In genomic region chr17:81815646-81815985, GRCh38 we compare ENCODE assay signal across 25 cellular contexts. TPM values are rescaled to one million over a fixed set of nuclear protein-coding genes. Genes with fewer than 3 reads are reported as not detected.
A peak's percentile ranks its signal among the peaks of the same experiment; 100 is the strongest.
DNase-seq lines count a peak whose midpoint lies in the region; ATAC-seq, FAIRE-seq and TF ChIP-seq lines count a peak whose summit lies in the region.
"Had no signal": no experiment of that assay in that cellular context is flagged by ENCODE, and none has a peak within 500 bp of the region (broad histone marks: within the 10 kb centered on the region; RNA-seq: fewer than 3 reads in every experiment).

No MANE protein-coding gene starts in this region.

- FAIRE-seq in HepG2 (lab: Jason Lieb, UNC), result no peak

- POLR2A ChIA-PET in HepG2 (lab: Yijun Ruan, JAX), result interaction anchor here (0.7 to 1.6 kb wide), 13 partner anchors 9 to 180 kb away, joined by 3 to 11 read pairs (median 5); partner anchors contain the start of genes CCDC137, MCRIP1 and P4HB

- H3F3A ChIP-seq in smooth muscle cell (ENCODE audit: low read depth), result no peaks in the 10 kb centered on the region

- 10% methylated on average over 2 of the region's 2 CpGs for WGBS in HepG2 (ENCODE audit: low lambda C conversion rate)
- WGBS in smooth muscle cell (ENCODE audit: low lambda C conversion rate), result 76% methylated on average over 2 of the region's 2 CpGs

- in situ Hi-C loops in HepG2 (cut with HindIII; ENCODE audit: extremely low pct_ligation_motif_present, low pct_unique_long_range_greater_than_20kb), result no loop called here

- DNase-seq in WERI-Rb-1, result no peak
- DNase-seq in HepG2 (ENCODE audit: low spot score), result no peak
- no peak for DNase-seq in smooth muscle cell (lab: John Stamatoyannopoulos, UW; ENCODE audit: unreplicated experiment)
- no peak for DNase-seq in NCI-H774 (lab: John Stamatoyannopoulos, UW)
- DNase-seq: activated B cell treated with CpG ODN at 0.5 μM for 24 hours; activated CD4-positive, alpha-beta memory T cell treated with anti-CD3 and anti-CD28 coated beads, Interleukin-2, amount 10 ng/mL, durations not matched to agents 7 days and 5 days; activated gamma-delta T cell; activated naive CD8-positive, alpha-beta T cell treated with anti-CD3 and anti-CD28 coated beads, Interleukin-2, amount 50 U/mL, for 24 hours; activated T-cell treated with anti-CD3 and anti-CD28 coated beads for 4 hours; CD8-positive, alpha-beta memory T cell; DMS153; effector CD8-positive, alpha-beta T cell; foreskin melanocyte; GDM1; H9; hippocampal formation; NCI-H524 treated with DMSO at 0.1 percent for 48 hours; stimulated activated CD4-positive, alpha-beta T cell treated with anti-CD3 and anti-CD28 coated beads, Interleukin-2, amount 100 ng/mL, for 48 hours; stimulated activated naive B cell treated with anti-CD40 and anti-IgM and Interleukin-4, amounts not matched to agents 10 μg/mL and 1 μg/mL and 100 μg/mL, for 72 hours; T1000; testis had no signal

- H4K20me1 ChIP-seq in HepG2 (ENCODE audit: insufficient read depth, low read length) (no peaks in the 10 kb centered on the region), smooth muscle cell (ENCODE audit: low read depth) (no peaks in the 10 kb centered on the region)

- no TSS peak for BruUV-seq in HepG2 (replicated peaks; lab: Mats Ljungman, UMichigan)

- H3K4me1 ChIP-seq in HepG2 (ENCODE audit: insufficient read depth, low read length) (peaks cover 36% of the 10 kb centered on the region), smooth muscle cell (ENCODE audit: low read depth) (no peaks in the 10 kb centered on the region)
- H3K4me1 ChIP-seq: testis had no signal

- H3K27me3 ChIP-seq in WERI-Rb-1 (ENCODE audit: insufficient read depth, low read depth, severe bottlenecking), result no peaks in the 10 kb centered on the region
- peaks cover 6 to 14% of the 10 kb centered on the region in 2 experiments; a peak in 4 of 5 replicates for H3K27me3 ChIP-seq in HepG2 (ENCODE audit: control insufficient read depth in 1 of 2, insufficient read depth in 2 of 2, low read length in 2 of 2)
- H3K27me3 ChIP-seq in smooth muscle cell (ENCODE audit: low read depth), result no peaks in the 10 kb centered on the region
- H3K27me3 ChIP-seq: testis had no signal

- no peak for TF ChIP-seq EP300 in HepG2 (IDR thresholded peaks at IDR 0.05; ENCODE audit: low read depth in 2 of 2, low read length in 2 of 2)
- no peak for TF ChIP-seq EP300 in HepG2 (CRISPR knock-in tag; IDR thresholded peaks at IDR 0.05; ENCODE audit: borderline replicate concordance)

- no peak; the same call in 2 of the 3 replicates for ATAC-seq in HepG2
- no peak for ATAC-seq in HG03159 (IDR thresholded peaks at IDR 0.05; ENCODE audit: unreplicated experiment)
- ATAC-seq: activated naive CD8-positive, alpha-beta T cell treated with anti-CD3 and anti-CD28 coated beads, Interleukin-2, amount 50 U/mL, for 24 hours; stimulated activated naive B cell treated with anti-CD40 and anti-IgM and Interleukin-4, amounts not matched to agents 10 μg/mL and 1 μg/mL and 100 μg/mL, for 72 hours had no signal

- no peaks in the 10 kb centered on the region for H3K9me3 ChIP-seq in WERI-Rb-1 (ENCODE audit: severe bottlenecking)
- no peaks in the 10 kb centered on the region for H3K9me3 ChIP-seq in HepG2 (ENCODE audit: low read length)
- no peaks in the 10 kb centered on the region for H3K9me3 ChIP-seq in smooth muscle cell (replicated peaks; ENCODE audit: low read depth)
- H3K9me3 ChIP-seq: testis had no signal

- H3K9ac ChIP-seq in HepG2 (ENCODE audit: insufficient read depth, low read depth, low read length) (peak overlapping the region; percentile 24; the same call in 1 of the 2 replicates), smooth muscle cell (ENCODE audit: low read depth) (no peak overlapping the region)

- H3K36me3 ChIP-seq in WERI-Rb-1 (no peaks in the 10 kb centered on the region), HepG2 (replicated peaks in 1 of 2; ENCODE audit: control insufficient read depth in 1 of 2, insufficient read depth in 2 of 2, low read length in 2 of 2) (no peaks in the 10 kb centered on the region), smooth muscle cell (ENCODE audit: low read depth) (no peaks in the 10 kb centered on the region)

- peak overlapping the region; percentile 64 for H2AFZ ChIP-seq in HepG2 (ENCODE audit: low read length)
- H2AFZ ChIP-seq in smooth muscle cell (ENCODE audit: low read depth), result no peak overlapping the region

- no peak for TF ChIP-seq RAD21 in HepG2 (CRISPR knock-in tag; IDR thresholded peaks at IDR 0.05)

- no peak for TF ChIP-seq POLR2A in HepG2 (IDR thresholded peaks at IDR 0.05; ENCODE audit: insufficient read depth in 1 of 2, low read depth in 2 of 2, low read length in 2 of 2)

- H3K79me2 ChIP-seq in HepG2 (ENCODE audit: insufficient read depth, low read length) (no peaks in the 10 kb centered on the region), smooth muscle cell (ENCODE audit: low read depth) (no peaks in the 10 kb centered on the region)

- intact Hi-C loops in HepG2 (cut with micrococcal nuclease; ENCODE audit: unreplicated experiment), result no loop called here

- TF ChIP-seq CTCF in WERI-Rb-1 (IDR thresholded peaks at IDR 0.05; ENCODE audit: low read depth, low read length), result no peak
- TF ChIP-seq CTCF in HepG2 (CRISPR knock-in tag; IDR thresholded peaks at IDR 0.05), result no peak
- no peak for TF ChIP-seq CTCF in smooth muscle cell (IDR thresholded peaks at IDR 0.05; ENCODE audit: borderline replicate concordance, insufficient read depth, poor library complexity, severe bottlenecking)

- H3K4me2 ChIP-seq in HepG2 (ENCODE audit: low read depth, low read length) (peak overlapping the region; percentile 67), smooth muscle cell (no peak overlapping the region)

- H3K4me3 ChIP-seq in WERI-Rb-1 (ENCODE audit: low read depth, low read length) (no peak overlapping the region), HepG2 (replicated peaks in 1 of 3; ENCODE audit: insufficient read depth in 1 of 3, low read depth in 2 of 3, low read length in 3 of 3) (peak overlapping the region in 1 of 3 experiments; percentile 49; a peak in 1 of 6 replicates), smooth muscle cell (no peak overlapping the region)
- H3K4me3 ChIP-seq: lung, testis had no signal

- peak overlapping the region; percentile 79 for H3K27ac ChIP-seq in WERI-Rb-1
- no peak overlapping the region for H3K27ac ChIP-seq in HepG2 (ENCODE audit: extremely low read length, insufficient read depth, low read length)
- no peak overlapping the region for H3K27ac ChIP-seq in smooth muscle cell (ENCODE audit: low read depth)
- H3K27ac ChIP-seq: testis had no signal

- CTCF ChIA-PET in HepG2 (lab: Yijun Ruan, JAX; ENCODE audit: low intra/inter-chr PET ratio, low total read pairs), result no interaction called here

RNA-seq across cellular contexts. Expression of gene GCGR, which starts 11.7 kb away (rescaled TPM):
- total RNA-seq in HepG2 (2016; rRNA removed; fragmentation: Illumina TruSeq; extraction: Trizol) (0.13 TPM in 1 of 2 replicates, not detected in the other), smooth muscle cell (not detected in 2 replicates)
- total RNA-seq in HepG2 (2016; cell fraction: cytosol; rRNA removed; fragmentation: Illumina TruSeq; extraction: Trizol; ENCODE audit: low read depth), result not detected in 2 replicates
- 0.15 TPM in 1 of 2 replicates, not detected in the other for total RNA-seq in HepG2 (2016; cell fraction: insoluble cytoplasmic fraction; rRNA removed; fragmentation: Illumina TruSeq; extraction: Trizol)
- total RNA-seq in HepG2 (2016; cell fraction: membrane; rRNA removed; fragmentation: Illumina TruSeq; extraction: Trizol), result not detected in 2 replicates
- total RNA-seq in HepG2 (2016; cell fraction: nucleus; rRNA removed; fragmentation: Illumina TruSeq; extraction: Trizol), result 0.31 TPM in 1 of 2 replicates, not detected in the other
- polyA plus RNA-seq in HepG2 (2011; rRNA removed) (0.04 and 0.27 TPM in 2 replicates), smooth muscle cell (0.58 TPM in 1 of 2 replicates, not detected in the other)
- 0.10 and 0.12 TPM in 2 replicates for polyA plus RNA-seq in HepG2 (2011; cell fraction: cytosol; rRNA removed)
- polyA plus RNA-seq in HepG2 (2011; cell fraction: nucleus; rRNA removed), result 4.7 and 5.5 TPM in 2 replicates
- 0.07 and 0.27 TPM in 2 replicates for polyA plus RNA-seq in HepG2 (2012)
- polyA plus RNA-seq in HepG2 (2016; cell fraction: cytosol; fragmentation: Illumina TruSeq; extraction: Trizol; ENCODE audit: low read depth), result not detected in 2 replicates
- not detected in 2 replicates for polyA plus RNA-seq in HepG2 (2016; cell fraction: insoluble cytoplasmic fraction; fragmentation: Illumina TruSeq; extraction: Trizol; ENCODE audit: low read depth)
- not detected in 2 replicates for polyA plus RNA-seq in HepG2 (2016; cell fraction: membrane; fragmentation: Illumina TruSeq; extraction: Trizol; ENCODE audit: low read depth)
- polyA plus RNA-seq in HepG2 (2016; cell fraction: nucleus; fragmentation: Illumina TruSeq; extraction: Trizol; ENCODE audit: insufficient read depth, low read depth), result 0.31 and 0.60 TPM in 2 replicates
- polyA minus RNA-seq in HepG2 (2011; rRNA and poly(A)+ RNA removed; ENCODE audit: low replicate concordance), result 0.14 and 0.26 TPM in 2 replicates
- not detected in 2 replicates for polyA minus RNA-seq in HepG2 (2011; cell fraction: cytosol; rRNA and poly(A)+ RNA removed)
- polyA minus RNA-seq in HepG2 (2011; cell fraction: nucleus; rRNA and poly(A)+ RNA removed), result 0.52 and 0.87 TPM in 2 replicates
- total RNA-seq: activated CD4-positive, alpha-beta memory T cell treated with anti-CD3 and anti-CD28 coated beads, Interleukin-2, amount 10 ng/mL, durations not matched to agents 7 days and 5 days; CD8-positive, alpha-beta memory T cell; cerebellum; M059J had no signal
- polyA plus RNA-seq: CD8-positive, alpha-beta memory T cell had no signal

RNA-seq across cellular contexts. Expression of gene MCRIP1, which starts 17.5 kb away (rescaled TPM):
- total RNA-seq in HepG2 (2016; rRNA removed; fragmentation: Illumina TruSeq; extraction: Trizol), result 76.1 and 84.9 TPM in 2 replicates
- 74.8 and 93.7 TPM in 2 replicates for total RNA-seq in HepG2 (2016; cell fraction: cytosol; rRNA removed; fragmentation: Illumina TruSeq; extraction: Trizol; ENCODE audit: low read depth)
- 73.6 and 90.1 TPM in 2 replicates for total RNA-seq in HepG2 (2016; cell fraction: insoluble cytoplasmic fraction; rRNA removed; fragmentation: Illumina TruSeq; extraction: Trizol)
- 97.9 and 116 TPM in 2 replicates for total RNA-seq in HepG2 (2016; cell fraction: membrane; rRNA removed; fragmentation: Illumina TruSeq; extraction: Trizol)
- 29.3 and 32.8 TPM in 2 replicates for total RNA-seq in HepG2 (2016; cell fraction: nucleus; rRNA removed; fragmentation: Illumina TruSeq; extraction: Trizol)
- 79.7 and 113 TPM in 2 replicates for polyA plus RNA-seq in HepG2 (2011; rRNA removed)
- 95.7 and 150 TPM in 2 replicates for polyA plus RNA-seq in HepG2 (2011; cell fraction: cytosol; rRNA removed)
- polyA plus RNA-seq in HepG2 (2011; cell fraction: nucleus; rRNA removed), result 122 and 140 TPM in 2 replicates
- polyA plus RNA-seq in HepG2 (2012), result 44.7 and 56.7 TPM in 2 replicates
- polyA plus RNA-seq in HepG2 (2016; cell fraction: cytosol; fragmentation: Illumina TruSeq; extraction: Trizol; ENCODE audit: low read depth), result 77.4 and 92.8 TPM in 2 replicates
- 75.3 and 82.0 TPM in 2 replicates for polyA plus RNA-seq in HepG2 (2016; cell fraction: insoluble cytoplasmic fraction; fragmentation: Illumina TruSeq; extraction: Trizol; ENCODE audit: low read depth)
- polyA plus RNA-seq in HepG2 (2016; cell fraction: membrane; fragmentation: Illumina TruSeq; extraction: Trizol; ENCODE audit: low read depth), result 86.8 and 108 TPM in 2 replicates
- 63.7 and 68.1 TPM in 2 replicates for polyA plus RNA-seq in HepG2 (2016; cell fraction: nucleus; fragmentation: Illumina TruSeq; extraction: Trizol; ENCODE audit: insufficient read depth, low read depth)
- 1.6 and 50.7 TPM in 2 replicates for polyA minus RNA-seq in HepG2 (2011; rRNA and poly(A)+ RNA removed; ENCODE audit: low replicate concordance)
- polyA minus RNA-seq in HepG2 (2011; cell fraction: cytosol; rRNA and poly(A)+ RNA removed), result 39.9 and 44.0 TPM in 2 replicates
- 12.4 and 13.7 TPM in 2 replicates for polyA minus RNA-seq in HepG2 (2011; cell fraction: nucleus; rRNA and poly(A)+ RNA removed)
- 85.1 and 85.8 TPM in 2 replicates for total RNA-seq in smooth muscle cell
- 194 and 208 TPM in 2 replicates for polyA plus RNA-seq in smooth muscle cell

RNA-seq across cellular contexts. Expression of gene PPP1R27, which starts 19.2 kb away (rescaled TPM):
- 0.69 and 1.00 TPM in 2 replicates for total RNA-seq in HepG2 (2016; rRNA removed; fragmentation: Illumina TruSeq; extraction: Trizol)
- 0.71 and 2.3 TPM in 2 replicates for total RNA-seq in HepG2 (2016; cell fraction: cytosol; rRNA removed; fragmentation: Illumina TruSeq; extraction: Trizol; ENCODE audit: low read depth)
- 1.3 TPM in 1 of 2 replicates, not detected in the other for total RNA-seq in HepG2 (2016; cell fraction: insoluble cytoplasmic fraction; rRNA removed; fragmentation: Illumina TruSeq; extraction: Trizol)
- total RNA-seq in HepG2 (2016; cell fraction: membrane; rRNA removed; fragmentation: Illumina TruSeq; extraction: Trizol), result 1.00 and 1.2 TPM in 2 replicates
- total RNA-seq in HepG2 (2016; cell fraction: nucleus; rRNA removed; fragmentation: Illumina TruSeq; extraction: Trizol), result 0.91 and 1.8 TPM in 2 replicates
- polyA plus RNA-seq in HepG2 (2011; rRNA removed), result 0.17 and 0.33 TPM in 2 replicates
- 0.55 and 1.1 TPM in 2 replicates for polyA plus RNA-seq in HepG2 (2011; cell fraction: cytosol; rRNA removed)
- polyA plus RNA-seq in HepG2 (2011; cell fraction: nucleus; rRNA removed), result 1.6 and 2.8 TPM in 2 replicates
- polyA plus RNA-seq in HepG2 (2012), result 0.34 and 0.52 TPM in 2 replicates
- 0.57 and 1.0 TPM in 2 replicates for polyA plus RNA-seq in HepG2 (2016; cell fraction: cytosol; fragmentation: Illumina TruSeq; extraction: Trizol; ENCODE audit: low read depth)
- polyA plus RNA-seq in HepG2 (2016; cell fraction: insoluble cytoplasmic fraction; fragmentation: Illumina TruSeq; extraction: Trizol; ENCODE audit: low read depth), result 1.7 TPM in 1 of 2 replicates, not detected in the other
- 0.56 TPM in 1 of 2 replicates, not detected in the other for polyA plus RNA-seq in HepG2 (2016; cell fraction: membrane; fragmentation: Illumina TruSeq; extraction: Trizol; ENCODE audit: low read depth)
- 2.1 TPM in 1 of 2 replicates, not detected in the other for polyA plus RNA-seq in HepG2 (2016; cell fraction: nucleus; fragmentation: Illumina TruSeq; extraction: Trizol; ENCODE audit: insufficient read depth, low read depth)
- polyA minus RNA-seq in HepG2 (2011; rRNA and poly(A)+ RNA removed; ENCODE audit: low replicate concordance), result 0.09 and 0.88 TPM in 2 replicates
- not detected in 2 replicates for polyA minus RNA-seq in HepG2 (2011; cell fraction: cytosol; rRNA and poly(A)+ RNA removed)
- polyA minus RNA-seq in HepG2 (2011; cell fraction: nucleus; rRNA and poly(A)+ RNA removed), result 1.9 TPM in 1 of 2 replicates, not detected in the other
- total RNA-seq in smooth muscle cell, result 0.58 and 3.1 TPM in 2 replicates
- polyA plus RNA-seq in smooth muscle cell, result 0.79 and 1.6 TPM in 2 replicates
- total RNA-seq: activated B cell treated with CpG ODN at 0.5 μM for 24 hours; activated CD4-positive, alpha-beta memory T cell treated with anti-CD3 and anti-CD28 coated beads, Interleukin-2, amount 10 ng/mL, durations not matched to agents 7 days and 5 days; CD8-positive, alpha-beta memory T cell; cerebellum; lung; M059J had no signal
- polyA plus RNA-seq: CD8-positive, alpha-beta memory T cell had no signal

RNA-seq across cellular contexts. Expression of gene P4HB, which starts 44.7 kb away (rescaled TPM):
- total RNA-seq in HepG2 (2016; rRNA removed; fragmentation: Illumina TruSeq; extraction: Trizol), result 337 and 782 TPM in 2 replicates
- total RNA-seq in HepG2 (2016; cell fraction: cytosol; rRNA removed; fragmentation: Illumina TruSeq; extraction: Trizol; ENCODE audit: low read depth), result 162 and 167 TPM in 2 replicates
- 282 and 813 TPM in 2 replicates for total RNA-seq in HepG2 (2016; cell fraction: insoluble cytoplasmic fraction; rRNA removed; fragmentation: Illumina TruSeq; extraction: Trizol)
- total RNA-seq in HepG2 (2016; cell fraction: membrane; rRNA removed; fragmentation: Illumina TruSeq; extraction: Trizol), result 299 and 300 TPM in 2 replicates
- 801 and 884 TPM in 2 replicates for total RNA-seq in HepG2 (2016; cell fraction: nucleus; rRNA removed; fragmentation: Illumina TruSeq; extraction: Trizol)
- polyA plus RNA-seq in HepG2 (2011; rRNA removed), result 181 and 185 TPM in 2 replicates
- 150 and 176 TPM in 2 replicates for polyA plus RNA-seq in HepG2 (2011; cell fraction: cytosol; rRNA removed)
- 517 and 557 TPM in 2 replicates for polyA plus RNA-seq in HepG2 (2011; cell fraction: nucleus; rRNA removed)
- 1,462 and 1,524 TPM in 2 replicates for polyA plus RNA-seq in HepG2 (2012)
- polyA plus RNA-seq in HepG2 (2016; cell fraction: cytosol; fragmentation: Illumina TruSeq; extraction: Trizol; ENCODE audit: low read depth), result 236 TPM in 2 replicates
- polyA plus RNA-seq in HepG2 (2016; cell fraction: insoluble cytoplasmic fraction; fragmentation: Illumina TruSeq; extraction: Trizol; ENCODE audit: low read depth), result 494 and 566 TPM in 2 replicates
- 378 and 399 TPM in 2 replicates for polyA plus RNA-seq in HepG2 (2016; cell fraction: membrane; fragmentation: Illumina TruSeq; extraction: Trizol; ENCODE audit: low read depth)
- 2,290 and 2,428 TPM in 2 replicates for polyA plus RNA-seq in HepG2 (2016; cell fraction: nucleus; fragmentation: Illumina TruSeq; extraction: Trizol; ENCODE audit: insufficient read depth, low read depth)
- 90.8 and 213 TPM in 2 replicates for polyA minus RNA-seq in HepG2 (2011; rRNA and poly(A)+ RNA removed; ENCODE audit: low replicate concordance)
- 303 and 378 TPM in 2 replicates for polyA minus RNA-seq in HepG2 (2011; cell fraction: cytosol; rRNA and poly(A)+ RNA removed)
- polyA minus RNA-seq in HepG2 (2011; cell fraction: nucleus; rRNA and poly(A)+ RNA removed), result 250 and 278 TPM in 2 replicates
- total RNA-seq in smooth muscle cell, result 1,406 and 1,593 TPM in 2 replicates
- polyA plus RNA-seq in smooth muscle cell, result 1,326 and 1,526 TPM in 2 replicates

RNA-seq across cellular contexts. Expression of gene ARHGDIA, which starts 55.5 kb away (rescaled TPM):
- 64.0 and 120 TPM in 2 replicates for total RNA-seq in HepG2 (2016; rRNA removed; fragmentation: Illumina TruSeq; extraction: Trizol)
- total RNA-seq in HepG2 (2016; cell fraction: cytosol; rRNA removed; fragmentation: Illumina TruSeq; extraction: Trizol; ENCODE audit: low read depth), result 25.7 and 26.7 TPM in 2 replicates
- total RNA-seq in HepG2 (2016; cell fraction: insoluble cytoplasmic fraction; rRNA removed; fragmentation: Illumina TruSeq; extraction: Trizol), result 73.7 and 111 TPM in 2 replicates
- 68.1 and 73.5 TPM in 2 replicates for total RNA-seq in HepG2 (2016; cell fraction: membrane; rRNA removed; fragmentation: Illumina TruSeq; extraction: Trizol)
- total RNA-seq in HepG2 (2016; cell fraction: nucleus; rRNA removed; fragmentation: Illumina TruSeq; extraction: Trizol), result 66.3 and 84.1 TPM in 2 replicates
- polyA plus RNA-seq in HepG2 (2011; rRNA removed), result 40.0 and 52.1 TPM in 2 replicates
- 61.3 and 96.2 TPM in 2 replicates for polyA plus RNA-seq in HepG2 (2011; cell fraction: cytosol; rRNA removed)
- 174 and 191 TPM in 2 replicates for polyA plus RNA-seq in HepG2 (2011; cell fraction: nucleus; rRNA removed)
- polyA plus RNA-seq in HepG2 (2012), result 159 and 169 TPM in 2 replicates
- 89.7 and 102 TPM in 2 replicates for polyA plus RNA-seq in HepG2 (2016; cell fraction: cytosol; fragmentation: Illumina TruSeq; extraction: Trizol; ENCODE audit: low read depth)
- polyA plus RNA-seq in HepG2 (2016; cell fraction: insoluble cytoplasmic fraction; fragmentation: Illumina TruSeq; extraction: Trizol; ENCODE audit: low read depth), result 221 and 287 TPM in 2 replicates
- 171 and 188 TPM in 2 replicates for polyA plus RNA-seq in HepG2 (2016; cell fraction: membrane; fragmentation: Illumina TruSeq; extraction: Trizol; ENCODE audit: low read depth)
- 248 and 249 TPM in 2 replicates for polyA plus RNA-seq in HepG2 (2016; cell fraction: nucleus; fragmentation: Illumina TruSeq; extraction: Trizol; ENCODE audit: insufficient read depth, low read depth)
- 35.7 and 46.7 TPM in 2 replicates for polyA minus RNA-seq in HepG2 (2011; rRNA and poly(A)+ RNA removed; ENCODE audit: low replicate concordance)
- 54.0 and 54.8 TPM in 2 replicates for polyA minus RNA-seq in HepG2 (2011; cell fraction: cytosol; rRNA and poly(A)+ RNA removed)
- 52.7 and 57.6 TPM in 2 replicates for polyA minus RNA-seq in HepG2 (2011; cell fraction: nucleus; rRNA and poly(A)+ RNA removed)
- 67.6 and 256 TPM in 2 replicates for total RNA-seq in smooth muscle cell
- 353 and 360 TPM in 2 replicates for polyA plus RNA-seq in smooth muscle cell
